In genomic region chr18:63882333-63883141, GRCh38 we compare ENCODE assay signal across 12 cellular contexts. TPM values are rescaled to one million over a fixed set of nuclear protein-coding genes. Genes with fewer than 3 reads are reported as not detected.
A peak's percentile ranks its signal among the peaks of the same experiment; 100 is the strongest.
DNase-seq lines count a peak whose midpoint lies in the region; ATAC-seq and TF ChIP-seq lines count a peak whose summit lies in the region.
"Had no signal": no experiment of that assay in that cellular context is flagged by ENCODE, and none has a peak within 500 bp of the region (broad histone marks: within the 10 kb centered on the region; RNA-seq: fewer than 3 reads in every experiment).

No MANE protein-coding gene starts in this region.

- no peak for DNase-seq in activated CD4-positive, alpha-beta T cell treated with anti-CD3 and anti-CD28 coated beads for 36 hours
- no peak for DNase-seq in activated CD4-positive, alpha-beta T cell treated with anti-CD3 and anti-CD28 coated beads for 48 hours
- DNase-seq in amniotic stem cell (lab: John Stamatoyannopoulos, UW) = peak; percentile 76
- DNase-seq in left ventricle myocardium inferior = no peak
- peak; percentile 14 to 15 for DNase-seq in thyroid gland
- DNase-seq in testis = no peak
- no peak for DNase-seq in GM19240 (ENCODE audit: insufficient read length, low spot score)
- DNase-seq in activated CD4-positive, CD25-positive, alpha-beta regulatory T cell treated with anti-CD3 and anti-CD28 coated beads, Interleukin-2, amount 50 U/mL, for 72 hours = no peak
- DNase-seq: NCI-H2171 treated with DMSO at 0.1 percent for 48 hours had no signal

- POLR2A ChIA-PET in activated CD4-positive, alpha-beta T cell treated with anti-CD3 and anti-CD28 coated beads for 36 hours (lab: Charles Lee) = no interaction called here

- H3K27ac ChIP-seq in left ventricle myocardium inferior (replicated peaks) = peak overlapping the region; percentile 23
- no peak overlapping the region for H3K27ac ChIP-seq in thyroid gland
- no peak overlapping the region for H3K27ac ChIP-seq in testis

- TF ChIP-seq POLR2A in thyroid gland (IDR thresholded peaks at IDR 0.05) (no peak), testis (IDR thresholded peaks at IDR 0.05) (no peak)

- TF ChIP-seq CTCF in left ventricle myocardium inferior (IDR thresholded peaks at IDR 0.05; ENCODE audit: borderline replicate concordance) (no peak), thyroid gland (IDR thresholded peaks at IDR 0.05) (no peak), testis (IDR thresholded peaks at IDR 0.05) (no peak)

- H3K9me3 ChIP-seq in left ventricle myocardium inferior (replicated peaks) (no peaks in the 10 kb centered on the region), thyroid gland (no peaks in the 10 kb centered on the region), testis (no peaks in the 10 kb centered on the region)

- intact Hi-C loops in activated CD4-positive, alpha-beta T cell treated with anti-CD3 and anti-CD28 coated beads for 36 hours (cut with DNase I, micrococcal nuclease) = loop anchor here (2.0 to 5.0 kb wide), 3 partner anchors 50 to 68 kb away; partner anchors contain the start of gene HMSD (in 1 of the 2)
- intact Hi-C loops in left ventricle myocardium inferior (cut with micrococcal nuclease) = no loop called here
- intact Hi-C loops in thyroid gland (cut with DNase I) = no loop called here
- intact Hi-C loops in testis (cut with DNase I; ENCODE audit: low total_unique reads) = no loop called here

- no peaks in the 10 kb centered on the region for H3K27me3 ChIP-seq in left ventricle myocardium inferior (ENCODE audit: low read depth)
- H3K27me3 ChIP-seq in thyroid gland = no peaks in the 10 kb centered on the region
- no peaks in the 10 kb centered on the region for H3K27me3 ChIP-seq in testis

- no peaks in the 10 kb centered on the region for H3K36me3 ChIP-seq in left ventricle myocardium inferior
- no peaks in the 10 kb centered on the region for H3K36me3 ChIP-seq in thyroid gland
- H3K36me3 ChIP-seq in testis (ENCODE audit: low read depth, missing control alignments) = no peaks in the 10 kb centered on the region

- no peaks in the 10 kb centered on the region for H3K36me3 Mint-ChIP-seq in activated CD4-positive, alpha-beta T cell treated with anti-CD3 and anti-CD28 coated beads for 36 hours (ENCODE audit: low read depth)
- H3K36me3 Mint-ChIP-seq: activated naive CD8-positive, alpha-beta T cell had no signal

- H3K4me1 ChIP-seq in left ventricle myocardium inferior = peaks cover 11% of the 10 kb centered on the region
- no peaks in the 10 kb centered on the region for H3K4me1 ChIP-seq in thyroid gland
- no peaks in the 10 kb centered on the region for H3K4me1 ChIP-seq in testis

- CTCF ChIA-PET in activated CD4-positive, alpha-beta T cell treated with anti-CD3 and anti-CD28 coated beads for 36 hours (lab: Charles Lee) = no interaction called here

- no peak overlapping the region for H3K4me3 ChIP-seq in left ventricle myocardium inferior
- no peak overlapping the region for H3K4me3 ChIP-seq in thyroid gland (replicated peaks in 1 of 3)
- H3K4me3 ChIP-seq in testis = no peak overlapping the region
- H3K4me3 ChIP-seq: skin epidermis had no signal

- ATAC-seq in activated CD4-positive, alpha-beta T cell treated with anti-CD3 and anti-CD28 coated beads for 36 hours = peak; percentile 24

- peaks cover 5% of the 10 kb centered on the region for H3K27me3 Mint-ChIP-seq in activated CD4-positive, alpha-beta T cell treated with anti-CD3 and anti-CD28 coated beads for 36 hours

- H3K4me1 Mint-ChIP-seq in activated CD4-positive, alpha-beta T cell treated with anti-CD3 and anti-CD28 coated beads for 36 hours = peaks cover 12% of the 10 kb centered on the region

- no peak overlapping the region for H3K4me3 Mint-ChIP-seq in activated CD4-positive, alpha-beta T cell treated with anti-CD3 and anti-CD28 coated beads for 36 hours
- H3K4me3 Mint-ChIP-seq: activated naive CD8-positive, alpha-beta T cell had no signal

- 49 to 53% methylated on average over 8 of the region's 8 CpGs for WGBS in thyroid gland, 2 donors
- WGBS in testis, 2 donors = 68 to 78% methylated on average over 8 of the region's 8 CpGs

- no peaks in the 10 kb centered on the region for H3K9me3 Mint-ChIP-seq in activated CD4-positive, alpha-beta T cell treated with anti-CD3 and anti-CD28 coated beads for 36 hours (ENCODE audit: low read depth)

- H3K27ac Mint-ChIP-seq in activated CD4-positive, alpha-beta T cell treated with anti-CD3 and anti-CD28 coated beads for 36 hours = no peak overlapping the region
- H3K27ac Mint-ChIP-seq: activated naive CD8-positive, alpha-beta T cell had no signal

RNA-seq across cellular contexts. Expression of gene SERPINB2, which starts 5.0 kb away (rescaled TPM):
- total RNA-seq in activated CD4-positive, alpha-beta T cell treated with anti-CD3 and anti-CD28 coated beads for 36 hours = not detected
- total RNA-seq in left ventricle myocardium inferior (not detected), thyroid gland (under 1 TPM in 2 of 4 donors, not detected in 2; 0.22 to 0.67 TPM), testis (not detected)
- not detected for polyA plus RNA-seq in testis (ENCODE audit: insufficient read depth, low read depth, low replicate concordance)
- total RNA-seq: urinary bladder had no signal
- polyA plus RNA-seq: urinary bladder had no signal

RNA-seq across cellular contexts. Expression of gene SERPINB10, which starts 25.2 kb away (rescaled TPM):
- not detected for total RNA-seq in activated CD4-positive, alpha-beta T cell treated with anti-CD3 and anti-CD28 coated beads for 36 hours
- not detected for total RNA-seq in left ventricle myocardium inferior
- total RNA-seq in thyroid gland = not detected
- total RNA-seq in testis = not detected
- not detected for polyA plus RNA-seq in testis (ENCODE audit: insufficient read depth, low read depth, low replicate concordance)
- polyA plus RNA-seq: urinary bladder had no signal

Comparison
In these comparisons a context has a peak if more than half of its experiments do, and no peak if none do; other contexts are left out.
1. DNase-seq: peak in amniotic stem cell (single experiment) and thyroid gland (2 of 2); none in activated CD4-positive, alpha-beta T cell treated with anti-CD3 and anti-CD28 coated beads for 36 hours (single experiment), activated CD4-positive, alpha-beta T cell treated with anti-CD3 and anti-CD28 coated beads for 48 hours (single experiment), left ventricle myocardium inferior (single experiment), testis (single experiment), GM19240 (single experiment) and activated CD4-positive, CD25-positive, alpha-beta regulatory T cell treated with anti-CD3 and anti-CD28 coated beads, Interleukin-2, amount 50 U/mL, for 72 hours (single experiment).
2. intact Hi-C loops: an anchor here in activated CD4-positive, alpha-beta T cell treated with anti-CD3 and anti-CD28 coated beads for 36 hours (2.0 to 5.0 kb wide); none called in left ventricle myocardium inferior, thyroid gland and testis.